ENCODE assay signal across 9 cellular contexts in the genomic region with DNA sequence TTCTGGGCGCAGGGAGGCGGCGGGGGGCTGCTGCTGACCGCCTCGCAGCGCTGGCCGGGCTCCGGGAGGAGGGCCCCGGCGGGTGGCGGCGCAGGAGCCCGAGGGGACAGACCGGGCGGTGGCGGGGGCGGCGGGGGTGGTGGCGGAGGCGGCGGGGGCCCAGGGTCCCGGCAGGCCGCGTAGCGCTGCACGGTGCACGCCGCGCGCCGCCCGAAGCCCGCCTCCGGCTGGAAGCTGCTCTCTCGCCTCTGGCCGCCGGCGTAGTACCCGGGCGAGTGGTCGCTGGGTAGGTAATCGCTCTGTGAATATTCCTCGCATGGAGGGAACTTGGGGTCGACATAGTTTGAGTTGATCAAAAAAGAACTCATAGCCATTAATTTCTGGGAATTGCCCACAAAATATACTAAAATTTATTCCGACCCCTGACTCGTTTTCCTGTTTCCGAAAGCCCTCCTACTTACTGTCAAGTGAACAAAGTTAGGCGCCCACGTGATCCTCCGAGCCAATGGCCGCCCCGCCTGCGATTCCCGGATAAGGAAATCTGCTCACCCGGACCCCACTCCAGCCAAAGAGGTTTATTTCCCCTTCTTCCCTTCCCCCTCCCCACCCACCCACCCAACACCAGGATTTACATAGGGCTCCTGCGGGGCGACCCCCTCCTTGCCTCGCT. TPM values are rescaled to one million over a fixed set of nuclear protein-coding genes. Genes with fewer than 3 reads are reported as not detected.
DNase-seq lines count a peak whose midpoint lies in the region; ATAC-seq, FAIRE-seq and TF ChIP-seq lines count a peak whose summit lies in the region.
"Had no signal": no experiment of that assay in that cellular context is flagged by ENCODE, and none has a peak within 500 bp of the region (broad histone marks: within the 10 kb centered on the region; RNA-seq: fewer than 3 reads in every experiment).

Gene HOXB4 (minus strand): TSS at position 405 of the 670 bp plus-strand sequence. CDS start 31 bp downstream, at position 374.

- no TSS peak for BruUV-seq in HepG2 (replicated peaks; lab: Mats Ljungman, UMichigan)

- peaks cover 0 to 21% (median 3%) of the 10 kb centered on the region in 4 donors for H3K27me3 ChIP-seq in liver (ENCODE audit: control insufficient read depth in 4 of 4, insufficient read depth in 4 of 4, low read length in 3 of 4)
- H3K27me3 ChIP-seq in HepG2 (ENCODE audit: control insufficient read depth in 1 of 2, insufficient read depth in 2 of 2, low read length in 2 of 2): peaks cover 34 to 89% of the 10 kb centered on the region in 2 experiments

- no peaks in the 10 kb centered on the region for H3K36me3 ChIP-seq in liver (ENCODE audit: control insufficient read depth in 4 of 4, insufficient read depth in 3 of 4, low read depth in 1 of 4, low read length in 3 of 4)
- no peaks in the 10 kb centered on the region for H3K36me3 ChIP-seq in HepG2 (replicated peaks in 1 of 2; ENCODE audit: control insufficient read depth in 1 of 2, insufficient read depth in 2 of 2, low read length in 2 of 2)
- H3K36me3 ChIP-seq in mesodermal cell (ENCODE audit: control insufficient read depth, insufficient read depth, low read length): no peaks in the 10 kb centered on the region

- CTCF ChIA-PET in HepG2 (lab: Yijun Ruan, JAX; ENCODE audit: low intra/inter-chr PET ratio, low total read pairs): no interaction called here

- TF ChIP-seq POLR2A in HepG2 (IDR thresholded peaks at IDR 0.05; ENCODE audit: insufficient read depth in 1 of 2, low read depth in 2 of 2, low read length in 2 of 2): no peak

- ATAC-seq in HepG2: no peak
- peak; percentile 66 to 68 for ATAC-seq in activated CD4-positive, CD25-positive, alpha-beta regulatory T cell treated with anti-CD3 and anti-CD28 coated beads, Interleukin-2, amount 50 U/mL, for 24 hours
- ATAC-seq in HG03097 (IDR thresholded peaks at IDR 0.05; ENCODE audit: low FRiP score, unreplicated experiment): no peak

- in situ Hi-C loops in HepG2 (cut with HindIII; ENCODE audit: extremely low pct_ligation_motif_present, low pct_unique_long_range_greater_than_20kb): no loop called here

- TF ChIP-seq EP300 in HepG2 (IDR thresholded peaks at IDR 0.05; ENCODE audit: low read depth in 2 of 2, low read length in 2 of 2) (no peak), HepG2 (CRISPR knock-in tag; IDR thresholded peaks at IDR 0.05; ENCODE audit: borderline replicate concordance) (no peak)

- no peak for FAIRE-seq in HepG2 (lab: Jason Lieb, UNC)

- no peak for TF ChIP-seq RAD21 in liver (IDR thresholded peaks at IDR 0.05)
- no peak for TF ChIP-seq RAD21 in HepG2 (CRISPR knock-in tag; IDR thresholded peaks at IDR 0.05)

- DNase-seq in HepG2 (ENCODE audit: low spot score) (no peak), NCI-H1105 (lab: John Stamatoyannopoulos, UW) (peak; percentile 62), dermis microvascular lymphatic vessel endothelial cell (ENCODE audit: low read depth in 2 of 2) (peak; percentile 52 to 89)
- DNase-seq in stimulated activated naive CD4-positive, alpha-beta T cell treated with Interleukin-2 at 50 U/mL for 16 hours (lab: John Stamatoyannopoulos, UW): peak; percentile 62
- DNase-seq: DND-41 had no signal

- POLR2A ChIA-PET in HepG2 (lab: Yijun Ruan, JAX): no interaction called here

- H2AFZ ChIP-seq in HepG2 (ENCODE audit: low read length): no peak within 1 kb of the TSS

- intact Hi-C loops in HepG2 (cut with micrococcal nuclease; ENCODE audit: unreplicated experiment): no loop called here

- peaks cover 0 to 6% (median 3%) of the 10 kb centered on the region in 4 donors for H3K4me1 ChIP-seq in liver (ENCODE audit: control insufficient read depth in 4 of 4, insufficient read depth in 4 of 4, low read length in 3 of 4)
- H3K4me1 ChIP-seq in HepG2 (ENCODE audit: insufficient read depth, low read length): no peaks in the 10 kb centered on the region
- H3K4me1 ChIP-seq in mesodermal cell (ENCODE audit: control insufficient read depth, insufficient read depth, low read length, poor library complexity, severe bottlenecking): peaks cover 20% of the 10 kb centered on the region

- no peaks in the 10 kb centered on the region for H3K9me3 ChIP-seq in liver (ENCODE audit: control insufficient read depth in 4 of 4, low read length in 3 of 4)
- H3K9me3 ChIP-seq in HepG2 (ENCODE audit: low read length): no peaks in the 10 kb centered on the region
- no peaks in the 10 kb centered on the region for H3K9me3 ChIP-seq in mesodermal cell (ENCODE audit: control insufficient read depth, low read length)

- TF ChIP-seq CTCF in liver (IDR thresholded peaks at IDR 0.05; ENCODE audit: low read depth, low read length, missing input control): no peak
- no peak for TF ChIP-seq CTCF in HepG2 (CRISPR knock-in tag; IDR thresholded peaks at IDR 0.05)

- H3K9ac ChIP-seq in liver (ENCODE audit: low read depth in 1 of 2, low read length in 2 of 2) (peak within 1 kb of the TSS in 1 of 2 donors; percentile 53), HepG2 (ENCODE audit: insufficient read depth, low read depth, low read length) (no peak within 1 kb of the TSS)

- H3K4me2 ChIP-seq in HepG2 (ENCODE audit: low read depth, low read length): no peak within 1 kb of the TSS

- no peaks in the 10 kb centered on the region for H3K79me2 ChIP-seq in HepG2 (ENCODE audit: insufficient read depth, low read length)

- H3K27ac ChIP-seq in liver (ENCODE audit: low read depth in 1 of 2, low read length in 2 of 2) (peak within 1 kb of the TSS; percentile 65 to 72), HepG2 (ENCODE audit: extremely low read length, insufficient read depth, low read length) (no peak within 1 kb of the TSS), mesodermal cell (ENCODE audit: low read depth, low read length, severe bottlenecking) (peak within 1 kb of the TSS; percentile 55)

- peak within 1 kb of the TSS in 2 of 3 donors; percentile 39 to 46 for H3K4me3 ChIP-seq in liver (ENCODE audit: low read depth in 1 of 3, low read length in 3 of 3)
- H3K4me3 ChIP-seq in HepG2 (replicated peaks in 1 of 3; ENCODE audit: insufficient read depth in 1 of 3, low read depth in 2 of 3, low read length in 3 of 3): no peak within 1 kb of the TSS
- peak within 1 kb of the TSS; percentile 37 for H3K4me3 ChIP-seq in mesodermal cell (ENCODE audit: extremely low read depth, insufficient read depth, low read length, poor library complexity, severe bottlenecking)

- WGBS in liver: 4% methylated on average over 58 of the region's 58 CpGs
- 49% methylated on average over 46 of the region's 58 CpGs for WGBS in HepG2 (ENCODE audit: low lambda C conversion rate)
- WGBS in mesodermal cell (ENCODE audit: insufficient coverage in 2 of 2), 2 experiments: 1 to 2% methylated on average over 9 to 36 of the region's 58 CpGs

- no peaks in the 10 kb centered on the region; the same call in 1 of the 2 replicates for H4K20me1 ChIP-seq in HepG2 (ENCODE audit: insufficient read depth, low read length)

TF ChIP-seq in liver, 16 proteins besides CTCF, POLR2A, EP300 and RAD21 (continues in another document):
- TF ChIP-seq ATF3 (IDR thresholded peaks at IDR 0.05) (no peak), SP1 (IDR thresholded peaks at IDR 0.05) (no peak), TAF1 (conservative IDR thresholded peaks at IDR 0.05) (no peak), FOXA1 (IDR thresholded peaks at IDR 0.05) (no peak)
- TF ChIP-seq, protein P1, sequence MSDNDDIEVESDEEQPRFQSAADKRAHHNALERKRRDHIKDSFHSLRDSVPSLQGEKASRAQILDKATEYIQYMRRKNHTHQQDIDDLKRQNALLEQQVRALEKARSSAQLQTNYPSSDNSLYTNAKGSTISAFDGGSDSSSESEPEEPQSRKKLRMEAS (IDR thresholded peaks at IDR 0.05): no peak

TF ChIP-seq in HepG2, 621 proteins besides CTCF, POLR2A, EP300 and RAD21 (continues in another document):
- TF ChIP-seq ZNF543 (CRISPR knock-in tag; IDR thresholded peaks at IDR 0.05) (no peak), RARG (CRISPR knock-in tag; IDR thresholded peaks at IDR 0.05; ENCODE audit: low read depth) (no peak), ZNF432 (CRISPR knock-in tag; IDR thresholded peaks at IDR 0.05; ENCODE audit: borderline replicate concordance) (no peak), MIXL1 (CRISPR knock-in tag; IDR thresholded peaks at IDR 0.05) (no peak), MIER3 (CRISPR knock-in tag; IDR thresholded peaks at IDR 0.05; ENCODE audit: borderline replicate concordance) (no peak), ZFP37 (CRISPR knock-in tag; IDR thresholded peaks at IDR 0.05; ENCODE audit: borderline replicate concordance) (no peak)

RNA-seq across cellular contexts. Expression of gene HOXB4, which starts in this region (rescaled TPM):
- under 1 TPM; 0.65 to 0.75 TPM for total RNA-seq in liver
- polyA plus RNA-seq in liver: under 1 TPM; 0.19 to 0.35 TPM
- not detected in 2 replicates for total RNA-seq in HepG2 (2016; rRNA removed; fragmentation: Illumina TruSeq; extraction: Trizol)
- not detected in 2 replicates for total RNA-seq in HepG2 (2016; cell fraction: cytosol; rRNA removed; fragmentation: Illumina TruSeq; extraction: Trizol; ENCODE audit: low read depth)
- total RNA-seq in HepG2 (2016; cell fraction: insoluble cytoplasmic fraction; rRNA removed; fragmentation: Illumina TruSeq; extraction: Trizol): not detected in 2 replicates
- not detected in 2 replicates for total RNA-seq in HepG2 (2016; cell fraction: membrane; rRNA removed; fragmentation: Illumina TruSeq; extraction: Trizol)
- not detected in 2 replicates for total RNA-seq in HepG2 (2016; cell fraction: nucleus; rRNA removed; fragmentation: Illumina TruSeq; extraction: Trizol)
- polyA plus RNA-seq in HepG2 (2011; rRNA removed): not detected in 2 replicates
- polyA plus RNA-seq in HepG2 (2011; cell fraction: cytosol; rRNA removed): not detected in 2 replicates
- polyA plus RNA-seq in HepG2 (2011; cell fraction: nucleus; rRNA removed): not detected in 2 replicates
- not detected in 2 replicates for polyA plus RNA-seq in HepG2 (2012)
- not detected in 2 replicates for polyA plus RNA-seq in HepG2 (2016; cell fraction: cytosol; fragmentation: Illumina TruSeq; extraction: Trizol; ENCODE audit: low read depth)
- polyA plus RNA-seq in HepG2 (2016; cell fraction: insoluble cytoplasmic fraction; fragmentation: Illumina TruSeq; extraction: Trizol; ENCODE audit: low read depth): not detected in 2 replicates
- polyA plus RNA-seq in HepG2 (2016; cell fraction: membrane; fragmentation: Illumina TruSeq; extraction: Trizol; ENCODE audit: low read depth): not detected in 2 replicates
- polyA plus RNA-seq in HepG2 (2016; cell fraction: nucleus; fragmentation: Illumina TruSeq; extraction: Trizol; ENCODE audit: insufficient read depth, low read depth): not detected in 2 replicates
- 0.04 and 0.49 TPM in 2 replicates for polyA minus RNA-seq in HepG2 (2011; rRNA and poly(A)+ RNA removed; ENCODE audit: low replicate concordance)
- not detected in 2 replicates for polyA minus RNA-seq in HepG2 (2011; cell fraction: cytosol; rRNA and poly(A)+ RNA removed)
- polyA minus RNA-seq in HepG2 (2011; cell fraction: nucleus; rRNA and poly(A)+ RNA removed): not detected in 2 replicates
- total RNA-seq in dermis microvascular lymphatic vessel endothelial cell: 0.90 and 1.0 TPM in 2 replicates
- 6.6 TPM for polyA plus RNA-seq in mesodermal cell (2013, experiment 1 of 2)
- 7.8 TPM for polyA plus RNA-seq in mesodermal cell (2013, experiment 2 of 2)

Comparison
In these comparisons a context has a peak if more than half of its experiments do, and no peak if none do; other contexts are left out.
1. H3K4me3 ChIP-seq: peak in liver (2 of 3) and mesodermal cell (single experiment); none in HepG2 (0 of 3).
2. ATAC-seq: peak in activated CD4-positive, CD25-positive, alpha-beta regulatory T cell treated with anti-CD3 and anti-CD28 coated beads, Interleukin-2, amount 50 U/mL, for 24 hours (2 of 2); none in HepG2 (single experiment) and HG03097 (single experiment).